ENCODE assay signal across 1 cellular context in the genomic region with DNA sequence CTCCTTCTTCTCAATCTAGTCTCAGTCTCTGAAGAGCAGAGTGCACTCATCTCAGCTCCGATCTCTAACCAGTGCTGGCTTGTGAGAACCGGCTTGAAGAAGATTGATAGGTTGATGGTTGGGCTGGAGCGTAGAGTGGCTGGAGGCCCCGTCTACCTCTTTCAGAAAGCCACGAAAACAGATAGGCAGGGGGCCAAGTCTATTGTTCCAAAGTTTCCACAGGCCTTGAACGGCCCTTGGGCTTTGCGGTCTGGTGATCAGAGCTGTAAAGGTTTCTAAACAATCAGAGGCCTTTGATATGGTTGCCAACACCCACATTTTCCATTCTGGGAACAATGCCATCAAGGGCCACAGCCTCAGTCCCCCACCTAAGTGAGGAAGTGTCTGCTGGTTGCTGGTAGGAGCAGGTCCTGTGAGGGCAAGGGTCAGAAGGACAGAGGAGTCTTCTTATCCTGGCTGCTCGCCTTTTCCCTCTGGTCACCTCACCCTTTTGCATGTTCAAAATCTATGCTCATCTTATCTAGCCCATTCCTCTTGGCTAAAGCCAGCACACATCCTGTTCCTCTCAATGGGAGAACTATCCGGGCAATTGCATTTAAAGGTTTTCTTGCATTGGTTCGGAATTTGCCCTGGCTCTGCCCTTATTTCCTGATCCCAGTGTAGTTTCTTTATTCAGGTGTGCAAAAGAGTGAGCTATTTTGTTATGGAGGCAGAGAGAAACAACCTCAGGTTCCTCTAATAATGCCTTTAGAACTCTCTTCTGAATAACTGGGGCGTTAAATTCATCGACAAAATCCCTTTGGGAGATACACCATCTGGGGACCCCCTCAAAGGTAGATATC.
TF ChIP-seq lines count a peak whose summit lies in the region.

No MANE protein-coding gene starts in this region.

TF ChIP-seq in K562, 482 proteins besides CTCF, POLR2A, EP300 and RAD21 (continued from another document and continues in another):
- TF ChIP-seq, protein P1, sequence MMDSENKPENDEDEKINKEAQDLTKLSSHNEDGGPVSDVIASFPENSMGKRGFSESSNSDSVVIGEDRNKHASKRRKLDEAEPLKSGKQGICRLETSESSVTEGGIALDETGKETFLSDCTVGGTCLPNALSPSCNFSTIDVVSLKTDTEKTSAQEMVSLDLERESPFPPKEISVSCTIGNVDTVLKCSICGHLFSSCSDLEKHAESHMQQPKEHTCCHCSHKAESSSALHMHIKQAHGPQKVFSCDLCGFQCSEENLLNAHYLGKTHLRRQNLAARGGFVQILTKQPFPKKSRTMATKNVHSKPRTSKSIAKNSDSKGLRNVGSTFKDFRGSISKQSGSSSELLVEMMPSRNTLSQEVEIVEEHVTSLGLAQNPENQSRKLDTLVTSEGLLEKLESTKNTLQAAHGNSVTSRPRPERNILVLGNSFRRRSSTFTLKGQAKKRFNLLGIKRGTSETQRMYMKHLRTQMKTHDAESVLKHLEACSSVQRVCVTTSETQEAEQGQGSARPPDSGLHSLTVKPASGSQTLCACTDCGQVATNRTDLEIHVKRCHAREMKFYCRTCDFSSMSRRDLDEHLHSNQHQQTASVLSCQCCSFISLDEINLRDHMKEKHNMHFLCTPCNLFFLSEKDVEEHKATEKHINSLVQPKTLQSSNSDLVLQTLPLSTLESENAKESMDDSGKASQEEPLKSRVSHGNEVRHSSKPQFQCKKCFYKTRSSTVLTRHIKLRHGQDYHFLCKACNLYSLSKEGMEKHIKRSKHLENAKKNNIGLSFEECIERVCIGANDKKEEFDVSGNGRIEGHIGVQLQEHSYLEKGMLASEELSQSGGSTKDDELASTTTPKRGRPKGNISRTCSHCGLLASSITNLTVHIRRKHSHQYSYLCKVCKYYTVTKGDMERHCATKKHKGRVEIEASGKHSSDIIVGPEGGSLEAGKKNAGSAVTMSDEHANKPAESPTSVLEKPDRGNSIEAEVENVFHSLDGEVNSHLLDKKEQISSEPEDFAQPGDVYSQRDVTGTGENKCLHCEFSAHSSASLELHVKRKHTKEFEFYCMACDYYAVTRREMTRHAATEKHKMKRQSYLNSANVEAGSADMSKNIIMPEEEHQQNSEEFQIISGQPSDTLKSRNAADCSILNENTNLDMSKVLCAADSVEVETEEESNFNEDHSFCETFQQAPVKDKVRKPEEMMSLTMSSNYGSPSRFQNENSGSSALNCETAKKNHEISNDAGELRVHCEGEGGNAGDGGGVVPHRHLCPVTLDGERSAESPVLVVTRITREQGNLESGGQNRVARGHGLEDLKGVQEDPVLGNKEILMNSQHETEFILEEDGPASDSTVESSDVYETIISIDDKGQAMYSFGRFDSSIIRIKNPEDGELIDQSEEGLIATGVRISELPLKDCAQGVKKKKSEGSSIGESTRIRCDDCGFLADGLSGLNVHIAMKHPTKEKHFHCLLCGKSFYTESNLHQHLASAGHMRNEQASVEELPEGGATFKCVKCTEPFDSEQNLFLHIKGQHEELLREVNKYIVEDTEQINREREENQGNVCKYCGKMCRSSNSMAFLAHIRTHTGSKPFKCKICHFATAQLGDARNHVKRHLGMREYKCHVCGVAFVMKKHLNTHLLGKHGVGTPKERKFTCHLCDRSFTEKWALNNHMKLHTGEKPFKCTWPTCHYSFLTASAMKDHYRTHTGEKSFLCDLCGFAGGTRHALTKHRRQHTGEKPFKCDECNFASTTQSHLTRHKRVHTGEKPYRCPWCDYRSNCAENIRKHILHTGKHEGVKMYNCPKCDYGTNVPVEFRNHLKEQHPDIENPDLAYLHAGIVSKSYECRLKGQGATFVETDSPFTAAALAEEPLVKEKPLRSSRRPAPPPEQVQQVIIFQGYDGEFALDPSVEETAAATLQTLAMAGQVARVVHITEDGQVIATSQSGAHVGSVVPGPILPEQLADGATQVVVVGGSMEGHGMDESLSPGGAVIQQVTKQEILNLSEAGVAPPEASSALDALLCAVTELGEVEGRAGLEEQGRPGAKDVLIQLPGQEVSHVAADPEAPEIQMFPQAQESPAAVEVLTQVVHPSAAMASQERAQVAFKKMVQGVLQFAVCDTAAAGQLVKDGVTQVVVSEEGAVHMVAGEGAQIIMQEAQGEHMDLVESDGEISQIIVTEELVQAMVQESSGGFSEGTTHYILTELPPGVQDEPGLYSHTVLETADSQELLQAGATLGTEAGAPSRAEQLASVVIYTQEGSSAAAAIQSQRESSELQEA (IDR thresholded peaks at IDR 0.05; ENCODE audit: low read depth): no peak
- TF ChIP-seq SETDB1 (IDR thresholded peaks at IDR 0.05; ENCODE audit: low read length) (peak; percentile 17), FIP1L1 (IDR thresholded peaks at IDR 0.05; ENCODE audit: low read depth, low read length, poor library complexity, severe bottlenecking) (no peak), OTX1 (CRISPR knock-in tag; IDR thresholded peaks at IDR 0.05) (no peak), ZNF224 (CRISPR knock-in tag; IDR thresholded peaks at IDR 0.05) (no peak), ARID2 (IDR thresholded peaks at IDR 0.05) (no peak), TEAD1 (CRISPR knock-in tag; IDR thresholded peaks at IDR 0.05) (peak in 1 of 2 experiments; percentile 89; a peak in 2 of 4 replicates), RCOR1 (IDR thresholded peaks at IDR 0.05; ENCODE audit: borderline replicate concordance in 1 of 2, low read depth in 2 of 2, low read length in 2 of 2) (peak; percentile 94 to 98), ZBED1 (IDR thresholded peaks at IDR 0.05) (peak; percentile 57; the same call in 1 of the 2 replicates), RFX1 (IDR thresholded peaks at IDR 0.05) (no peak), TAL1 (IDR thresholded peaks at IDR 0.05) (peak; percentile 21; the same call in 1 of the 2 replicates), ILF3 (IDR thresholded peaks at IDR 0.05; ENCODE audit: borderline replicate concordance) (no peak), EGR1 (conservative IDR thresholded peaks at IDR 0.05) (peak; percentile 29; the same call in 1 of the 2 replicates), RBBP5 (IDR thresholded peaks at IDR 0.05; ENCODE audit: borderline replicate concordance, insufficient read depth, low read length, poor library complexity, severe bottlenecking) (no peak), GATA2 (CRISPR knock-in tag; IDR thresholded peaks at IDR 0.05) (peak; percentile 96), PPARD (CRISPR knock-in tag; IDR thresholded peaks at IDR 0.05) (no peak), FOS (IDR thresholded peaks at IDR 0.05; ENCODE audit: extremely low read depth, insufficient read length) (no peak), L3MBTL2 (IDR thresholded peaks at IDR 0.05) (peak; percentile 52), NR1H2 (CRISPR knock-in tag; IDR thresholded peaks at IDR 0.05) (0 out of 2 replicates have a peak, but pooled peaks have one; percentile 61), MXI1 (IDR thresholded peaks at IDR 0.05; ENCODE audit: low read depth, low read length) (no peak), FOXP1 (CRISPR knock-in tag; IDR thresholded peaks at IDR 0.05) (no peak), ZNF3 (CRISPR knock-in tag; IDR thresholded peaks at IDR 0.05) (no peak), FOXA1 (IDR thresholded peaks at IDR 0.05; ENCODE audit: borderline replicate concordance) (no peak), ZNF584 (CRISPR knock-in tag; IDR thresholded peaks at IDR 0.05; ENCODE audit: low read depth) (peak; percentile 53), NRF1 (conservative IDR thresholded peaks at IDR 0.05 in 1 of 2, IDR thresholded peaks at IDR 0.05 in 1 of 2) (peak in 1 of 2 experiments; percentile 30; a peak in 1 of 4 replicates), FOXA3 (CRISPR knock-in tag; conservative IDR thresholded peaks at IDR 0.05 in 1 of 2, IDR thresholded peaks at IDR 0.05 in 1 of 2) (no peak; a peak in 1 of 4 replicates), ZNF717 (CRISPR knock-in tag; IDR thresholded peaks at IDR 0.05) (no peak), NR4A1 (CRISPR knock-in tag; IDR thresholded peaks at IDR 0.05) (no peak), NR4A1 (tag; IDR thresholded peaks at IDR 0.05) (peak; percentile 62; the same call in 1 of the 2 replicates), DIDO1 (tag; IDR thresholded peaks at IDR 0.05; ENCODE audit: low read depth) (no peak)
- TF ChIP-seq, protein P2, sequence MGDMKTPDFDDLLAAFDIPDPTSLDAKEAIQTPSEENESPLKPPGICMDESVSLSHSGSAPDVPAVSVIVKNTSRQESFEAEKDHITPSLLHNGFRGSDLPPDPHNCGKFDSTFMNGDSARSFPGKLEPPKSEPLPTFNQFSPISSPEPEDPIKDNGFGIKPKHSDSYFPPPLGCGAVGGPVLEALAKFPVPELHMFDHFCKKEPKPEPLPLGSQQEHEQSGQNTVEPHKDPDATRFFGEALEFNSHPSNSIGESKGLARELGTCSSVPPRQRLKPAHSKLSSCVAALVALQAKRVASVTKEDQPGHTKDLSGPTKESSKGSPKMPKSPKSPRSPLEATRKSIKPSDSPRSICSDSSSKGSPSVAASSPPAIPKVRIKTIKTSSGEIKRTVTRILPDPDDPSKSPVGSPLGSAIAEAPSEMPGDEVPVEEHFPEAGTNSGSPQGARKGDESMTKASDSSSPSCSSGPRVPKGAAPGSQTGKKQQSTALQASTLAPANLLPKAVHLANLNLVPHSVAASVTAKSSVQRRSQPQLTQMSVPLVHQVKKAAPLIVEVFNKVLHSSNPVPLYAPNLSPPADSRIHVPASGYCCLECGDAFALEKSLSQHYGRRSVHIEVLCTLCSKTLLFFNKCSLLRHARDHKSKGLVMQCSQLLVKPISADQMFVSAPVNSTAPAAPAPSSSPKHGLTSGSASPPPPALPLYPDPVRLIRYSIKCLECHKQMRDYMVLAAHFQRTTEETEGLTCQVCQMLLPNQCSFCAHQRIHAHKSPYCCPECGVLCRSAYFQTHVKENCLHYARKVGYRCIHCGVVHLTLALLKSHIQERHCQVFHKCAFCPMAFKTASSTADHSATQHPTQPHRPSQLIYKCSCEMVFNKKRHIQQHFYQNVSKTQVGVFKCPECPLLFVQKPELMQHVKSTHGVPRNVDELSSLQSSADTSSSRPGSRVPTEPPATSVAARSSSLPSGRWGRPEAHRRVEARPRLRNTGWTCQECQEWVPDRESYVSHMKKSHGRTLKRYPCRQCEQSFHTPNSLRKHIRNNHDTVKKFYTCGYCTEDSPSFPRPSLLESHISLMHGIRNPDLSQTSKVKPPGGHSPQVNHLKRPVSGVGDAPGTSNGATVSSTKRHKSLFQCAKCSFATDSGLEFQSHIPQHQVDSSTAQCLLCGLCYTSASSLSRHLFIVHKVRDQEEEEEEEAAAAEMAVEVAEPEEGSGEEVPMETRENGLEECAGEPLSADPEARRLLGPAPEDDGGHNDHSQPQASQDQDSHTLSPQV (IDR thresholded peaks at IDR 0.05): no peak
- TF ChIP-seq, protein P3, sequence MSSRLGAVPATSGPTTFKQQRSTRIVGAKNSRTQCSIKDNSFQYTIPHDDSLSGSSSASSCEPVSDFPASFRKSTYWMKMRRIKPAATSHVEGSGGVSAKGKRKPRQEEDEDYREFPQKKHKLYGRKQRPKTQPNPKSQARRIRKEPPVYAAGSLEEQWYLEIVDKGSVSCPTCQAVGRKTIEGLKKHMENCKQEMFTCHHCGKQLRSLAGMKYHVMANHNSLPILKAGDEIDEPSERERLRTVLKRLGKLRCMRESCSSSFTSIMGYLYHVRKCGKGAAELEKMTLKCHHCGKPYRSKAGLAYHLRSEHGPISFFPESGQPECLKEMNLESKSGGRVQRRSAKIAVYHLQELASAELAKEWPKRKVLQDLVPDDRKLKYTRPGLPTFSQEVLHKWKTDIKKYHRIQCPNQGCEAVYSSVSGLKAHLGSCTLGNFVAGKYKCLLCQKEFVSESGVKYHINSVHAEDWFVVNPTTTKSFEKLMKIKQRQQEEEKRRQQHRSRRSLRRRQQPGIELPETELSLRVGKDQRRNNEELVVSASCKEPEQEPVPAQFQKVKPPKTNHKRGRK (tag; IDR thresholded peaks at IDR 0.05): no peak
- TF ChIP-seq, protein P4, sequence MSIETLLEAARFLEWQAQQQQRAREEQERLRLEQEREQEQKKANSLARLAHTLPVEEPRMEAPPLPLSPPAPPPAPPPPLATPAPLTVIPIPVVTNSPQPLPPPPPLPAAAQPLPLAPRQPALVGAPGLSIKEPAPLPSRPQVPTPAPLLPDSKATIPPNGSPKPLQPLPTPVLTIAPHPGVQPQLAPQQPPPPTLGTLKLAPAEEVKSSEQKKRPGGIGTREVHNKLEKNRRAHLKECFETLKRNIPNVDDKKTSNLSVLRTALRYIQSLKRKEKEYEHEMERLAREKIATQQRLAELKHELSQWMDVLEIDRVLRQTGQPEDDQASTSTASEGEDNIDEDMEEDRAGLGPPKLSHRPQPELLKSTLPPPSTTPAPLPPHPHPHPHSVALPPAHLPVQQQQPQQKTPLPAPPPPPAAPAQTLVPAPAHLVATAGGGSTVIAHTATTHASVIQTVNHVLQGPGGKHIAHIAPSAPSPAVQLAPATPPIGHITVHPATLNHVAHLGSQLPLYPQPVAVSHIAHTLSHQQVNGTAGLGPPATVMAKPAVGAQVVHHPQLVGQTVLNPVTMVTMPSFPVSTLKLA (conservative IDR thresholded peaks at IDR 0.05): peak in 1 of 2 experiments; percentile 27; a peak in 1 of 4 replicates
- TF ChIP-seq, protein P5, sequence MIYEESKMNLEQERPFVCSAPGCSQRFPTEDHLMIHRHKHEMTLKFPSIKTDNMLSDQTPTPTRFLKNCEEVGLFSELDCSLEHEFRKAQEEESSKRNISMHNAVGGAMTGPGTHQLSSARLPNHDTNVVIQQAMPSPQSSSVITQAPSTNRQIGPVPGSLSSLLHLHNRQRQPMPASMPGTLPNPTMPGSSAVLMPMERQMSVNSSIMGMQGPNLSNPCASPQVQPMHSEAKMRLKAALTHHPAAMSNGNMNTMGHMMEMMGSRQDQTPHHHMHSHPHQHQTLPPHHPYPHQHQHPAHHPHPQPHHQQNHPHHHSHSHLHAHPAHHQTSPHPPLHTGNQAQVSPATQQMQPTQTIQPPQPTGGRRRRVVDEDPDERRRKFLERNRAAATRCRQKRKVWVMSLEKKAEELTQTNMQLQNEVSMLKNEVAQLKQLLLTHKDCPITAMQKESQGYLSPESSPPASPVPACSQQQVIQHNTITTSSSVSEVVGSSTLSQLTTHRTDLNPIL (CRISPR knock-in tag; IDR thresholded peaks at IDR 0.05): no peak
